Comparison of ENCODE assay signal across 22 cellular contexts in the genomic region with DNA sequence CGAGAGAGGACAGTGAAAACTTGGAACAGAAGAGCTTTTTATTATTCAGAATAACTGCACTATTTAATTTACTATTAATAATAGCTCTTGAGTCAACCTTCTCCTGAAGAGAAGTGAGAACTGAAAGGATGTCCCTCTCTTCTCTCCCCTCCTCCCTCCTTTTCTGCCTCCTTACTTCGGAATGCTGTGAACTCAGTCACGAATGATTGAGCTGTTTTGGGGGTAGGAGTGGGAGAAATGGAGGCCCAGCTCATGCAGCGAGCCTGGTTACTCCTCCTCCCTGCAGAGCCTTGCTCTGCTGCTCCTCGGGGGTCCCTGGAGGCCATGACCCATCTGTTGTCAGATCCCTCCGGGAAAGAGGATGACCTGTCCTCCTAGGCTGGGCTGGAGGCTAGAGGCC. TPM values are rescaled to one million over a fixed set of nuclear protein-coding genes. Genes with fewer than 3 reads are reported as not detected.
A peak's percentile ranks its signal among the peaks of the same experiment; 100 is the strongest.
DNase-seq lines count a peak whose midpoint lies in the region; ATAC-seq and TF ChIP-seq lines count a peak whose summit lies in the region.
"Had no signal": no experiment of that assay in that cellular context is flagged by ENCODE, and none has a peak within 500 bp of the region (broad histone marks: within the 10 kb centered on the region; RNA-seq: fewer than 3 reads in every experiment).

No MANE protein-coding gene starts in this region.

- no peak overlapping the region for H3K4ac ChIP-seq in neuronal stem cell (ENCODE audit: low read length)

- peak overlapping the region; percentile 26 for H2BK12ac ChIP-seq in neuronal stem cell (ENCODE audit: low read length)

- DNase-seq in caudate nucleus (lab: John Stamatoyannopoulos, UW) (peak in 4 of 61 donors; percentile 10 to 42 (median 21)), kidney glomerular epithelial cell (lab: John Stamatoyannopoulos, UW) (peak; percentile 36), neuronal stem cell (ENCODE audit: low spot score) (no peak), suprapubic skin (ENCODE audit: low spot score in 2 of 2) (no peak), NCI-H2196 (lab: John Stamatoyannopoulos, UW; ENCODE audit: unreplicated experiment) (no peak)
- no peak for DNase-seq in effector CD4-positive, alpha-beta T cell
- DNase-seq: 8988T; ACHN; AML-193; BE2C; Calu3; CD4-positive, CD25-positive, alpha-beta regulatory T cell; CD8-positive, alpha-beta T cell; COR-L47; DND-41; GM23248; HFFc6 had no signal

- 0 out of 2 replicates have a peak overlapping the region, but pooled peaks have one; percentile 17 for H3K9ac ChIP-seq in BLaER1
- no peak overlapping the region for H3K9ac ChIP-seq in neuronal stem cell (ENCODE audit: low read depth, low read length, poor library complexity)
- H3K9ac ChIP-seq: GM23248 had no signal

- no peak overlapping the region for H4K91ac ChIP-seq in neuronal stem cell (ENCODE audit: low read depth, low read length, poor library complexity)

- no peaks in the 10 kb centered on the region for H4K20me1 ChIP-seq in BLaER1

- H3K79me1 ChIP-seq in neuronal stem cell (ENCODE audit: low read depth, low read length), result no peaks in the 10 kb centered on the region

- H2AK5ac ChIP-seq in neuronal stem cell (ENCODE audit: low read depth, low read length), result no peak overlapping the region

- H3K36me3 ChIP-seq in BLaER1 (no peaks in the 10 kb centered on the region), neuronal stem cell (replicated peaks in 1 of 2; ENCODE audit: control insufficient read depth in 2 of 2, insufficient read depth in 2 of 2, low read length in 2 of 2) (no peaks in the 10 kb centered on the region), suprapubic skin (no peaks in the 10 kb centered on the region)
- H3K36me3 ChIP-seq: BE2C, HAP-1 had no signal

- H3K9me3 ChIP-seq in BLaER1, result no peaks in the 10 kb centered on the region
- H3K9me3 ChIP-seq in neuronal stem cell (replicated peaks in 1 of 2; ENCODE audit: control insufficient read depth in 2 of 2, insufficient read depth in 1 of 2, low read depth in 1 of 2, low read length in 2 of 2), result no peaks in the 10 kb centered on the region
- no peaks in the 10 kb centered on the region for H3K9me3 ChIP-seq in suprapubic skin
- H3K9me3 ChIP-seq: A549, BE2C, HAP-1 had no signal

- TF ChIP-seq CTCF in suprapubic skin (IDR thresholded peaks at IDR 0.05), result no peak

- ATAC-seq in HG02588 (IDR thresholded peaks at IDR 0.05; ENCODE audit: unreplicated experiment), result no peak
- ATAC-seq: A549; CD8-positive, alpha-beta T cell had no signal

- 0 out of 2 replicates have a peak overlapping the region, but pooled peaks have one; percentile 1 for H3K4me3 ChIP-seq in BLaER1
- H3K4me3 ChIP-seq in neuronal stem cell (ENCODE audit: low read length in 2 of 2), result no peak overlapping the region
- H3K4me3 ChIP-seq in suprapubic skin, result no peak overlapping the region
- H3K4me3 ChIP-seq: A549, GM23248, HAP-1 had no signal

- no peak overlapping the region for H3K23ac ChIP-seq in neuronal stem cell (ENCODE audit: low read depth, low read length, poor library complexity)

- peak overlapping the region; percentile 79 for H3K4me2 ChIP-seq in BLaER1
- no peak overlapping the region for H3K4me2 ChIP-seq in neuronal stem cell (ENCODE audit: insufficient read depth, low read length, poor library complexity, severe bottlenecking)
- H3K4me2 ChIP-seq: A549 had no signal

- TF ChIP-seq POLR2A in suprapubic skin (IDR thresholded peaks at IDR 0.05), result no peak

- no peak overlapping the region for H2BK120ac ChIP-seq in neuronal stem cell (ENCODE audit: low read depth, low read length)

- no peak for TF ChIP-seq EP300 in suprapubic skin (IDR thresholded peaks at IDR 0.05)

- no peak overlapping the region for H3K14ac ChIP-seq in neuronal stem cell (ENCODE audit: low read length)

- H3K4me1 ChIP-seq in BLaER1, result peaks cover 74% of the 10 kb centered on the region
- H3K4me1 ChIP-seq in neuronal stem cell (ENCODE audit: control insufficient read depth in 2 of 2, insufficient read depth in 1 of 2, low read depth in 1 of 2, low read length in 2 of 2), result peaks cover 10 to 12% of the 10 kb centered on the region in 2 donors
- peaks cover 6% of the 10 kb centered on the region for H3K4me1 ChIP-seq in suprapubic skin
- H3K4me1 ChIP-seq: HAP-1 had no signal

- WGBS in neuronal stem cell (ENCODE audit: extremely low coverage in 2 of 2, insufficient read length in 2 of 2, insufficient replicate concordance in 1 of 2), 2 donors, result no CpG with 5 or more reads among the region's 6 CpGs
- 69% methylated on average over 6 of the region's 6 CpGs for WGBS in suprapubic skin

- no peak overlapping the region for H2BK15ac ChIP-seq in neuronal stem cell (ENCODE audit: low read length)

- no peaks in the 10 kb centered on the region for H3K27me3 ChIP-seq in BLaER1
- H3K27me3 ChIP-seq in neuronal stem cell (ENCODE audit: control insufficient read depth in 3 of 3, insufficient read depth in 3 of 3, low read depth in 1 of 3, low read length in 3 of 3), result peaks cover 0 to 8% (median 0%) of the 10 kb centered on the region in 3 experiments
- no peaks in the 10 kb centered on the region for H3K27me3 ChIP-seq in suprapubic skin
- H3K27me3 ChIP-seq: BE2C had no signal

- no peak overlapping the region for H4K8ac ChIP-seq in neuronal stem cell (ENCODE audit: low read depth, low read length)

- H3K18ac ChIP-seq in neuronal stem cell (ENCODE audit: low read length), result no peak overlapping the region

- H3K27ac ChIP-seq in BLaER1 (peak overlapping the region; percentile 55), caudate nucleus (ENCODE audit: low read depth, low read length) (peak overlapping the region; percentile 7), neuronal stem cell (replicated peaks; ENCODE audit: low read length) (no peak overlapping the region), suprapubic skin (no peak overlapping the region)
- H3K27ac ChIP-seq: C4-2B, GM23248 had no signal

- H2BK5ac ChIP-seq in neuronal stem cell (ENCODE audit: low read length), result no peak overlapping the region

- H2AFZ ChIP-seq in neuronal stem cell (ENCODE audit: low read length), result no peak overlapping the region
- H2AFZ ChIP-seq: GM23248 had no signal

RNA-seq across cellular contexts. Expression of a gene that starts 20.3 kb away (rescaled TPM):
- polyA plus RNA-seq in neuronal stem cell (2013, experiment 1 of 2), result 2.4 TPM
- polyA plus RNA-seq in neuronal stem cell (2013, experiment 2 of 2), result 2.7 TPM
- 10 to 100 TPM; 22.7 to 70.1 (median 45.7) TPM for total RNA-seq in suprapubic skin
- total RNA-seq: Calu3; CD4-positive, CD25-positive, alpha-beta regulatory T cell; CD8-positive, alpha-beta T cell had no signal
- polyA plus RNA-seq: CD4-positive, CD25-positive, alpha-beta regulatory T cell had no signal

Comparison
In these comparisons a context has a peak if more than half of its experiments do, and no peak if none do; other contexts are left out.
1. H3K27ac ChIP-seq: peak in BLaER1 (single experiment) and caudate nucleus (single experiment); none in neuronal stem cell (single experiment) and suprapubic skin (single experiment).